In the genomic region with DNA sequence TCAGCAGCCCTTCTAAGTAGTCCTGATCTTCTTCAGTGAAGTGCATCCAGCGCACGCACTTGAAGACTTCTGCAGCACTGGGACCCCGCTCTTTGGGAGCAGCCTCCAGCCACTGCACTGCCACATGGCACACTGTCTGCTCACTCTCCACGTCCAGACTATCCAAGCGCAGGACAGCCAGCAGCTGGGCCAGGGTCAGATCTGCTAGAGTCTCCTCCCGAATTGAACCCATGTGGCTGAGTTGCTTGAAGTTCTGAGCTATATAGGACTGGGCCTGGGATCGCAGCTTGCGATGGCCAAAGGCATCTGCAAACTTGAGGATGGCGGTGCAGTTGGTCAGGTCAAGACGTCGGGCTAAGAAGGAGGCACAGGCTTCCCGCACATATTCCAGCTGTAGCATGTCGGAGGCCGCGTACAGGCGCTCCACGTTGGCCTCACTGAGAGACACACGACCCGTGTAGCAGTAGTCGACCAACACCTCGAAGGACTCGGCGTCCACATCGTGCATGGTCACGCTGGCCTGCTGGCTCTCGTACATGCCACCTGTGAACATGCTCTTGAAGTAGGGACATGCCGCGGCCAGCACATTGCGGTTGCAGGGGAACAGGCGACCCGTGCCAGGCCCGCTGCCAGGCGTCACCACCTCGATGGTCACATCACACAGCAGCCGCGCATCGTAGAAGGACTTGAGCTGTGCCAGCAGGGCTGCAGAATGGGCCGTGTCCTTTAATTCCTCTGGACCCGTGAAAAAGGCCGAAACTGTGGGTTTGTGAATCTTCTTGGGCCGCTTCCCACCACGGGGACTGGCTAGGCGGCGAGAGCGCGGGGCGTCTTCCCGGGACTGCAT, we compare ENCODE assay signal across 8 cellular contexts. TPM values are rescaled to one million over a fixed set of nuclear protein-coding genes. Genes with fewer than 3 reads are reported as not detected.
DNase-seq lines count a peak whose midpoint lies in the region; ATAC-seq and TF ChIP-seq lines count a peak whose summit lies in the region.
"Not testable (repeated sequence)": the region's sequence is repeated elsewhere in the genome, so short reads cannot be mapped to it uniquely, and the experiment has no call there.

No MANE protein-coding gene starts in this region.

- H3K27me3 ChIP-seq in iPS-15b (ENCODE audit: control insufficient read depth, insufficient read depth, low read length); upper lobe of left lung: not testable (repeated sequence)

- POLR2A ChIA-PET in activated B cell treated with CpG ODN at 0.5 μM for 24 hours (lab: Charles Lee) = interaction anchor here (0.9 to 1.6 kb wide), 2 partner anchors 68 to 210 kb away, joined by 3 read pairs; no protein-coding TSS in a partner anchor

- TF ChIP-seq EP300 in upper lobe of left lung (IDR thresholded peaks at IDR 0.05) = not testable (repeated sequence)

- not testable (repeated sequence) for DNase-seq in LNCaP clone FGC (ENCODE audit: low read depth); activated B cell treated with CpG ODN at 0.5 μM for 24 hours; choroid plexus epithelial cell (ENCODE audit: low read depth); omental fat pad (ENCODE audit: low spot score)
- DNase-seq in upper lobe of left lung = peak; percentile 22 to 88

- not testable (repeated sequence) for H3K9me3 ChIP-seq in iPS-15b (ENCODE audit: control insufficient read depth, insufficient read depth, low read length); upper lobe of left lung

- H3K27ac Mint-ChIP-seq in activated B cell treated with CpG ODN at 0.5 μM for 24 hours = peak overlapping the region; percentile 91

- peak overlapping the region; percentile 98 for H3K4me3 Mint-ChIP-seq in activated B cell treated with CpG ODN at 0.5 μM for 24 hours

- intact Hi-C loops in activated B cell treated with CpG ODN at 0.5 μM for 24 hours (cut with micrococcal nuclease) = loop anchor here (1.0 to 5.0 kb wide), 11 partner anchors 55 to 1477 kb away; partner anchors contain the start of genes COG6, KBTBD7, MTRF1 and NAA16

- TF ChIP-seq POLR2A in upper lobe of left lung (IDR thresholded peaks at IDR 0.05) = not testable (repeated sequence)

- H3K9me3 Mint-ChIP-seq in activated B cell treated with CpG ODN at 0.5 μM for 24 hours = not testable (repeated sequence)

- H3K4me3 ChIP-seq in LNCaP clone FGC (ENCODE audit: low read depth, low read length) (peak overlapping the region; percentile 80), choroid plexus epithelial cell (ENCODE audit: low read depth, low read length) (peak overlapping the region; percentile 75), iPS-15b (ENCODE audit: low read depth, low read length) (peak overlapping the region; percentile 90), upper lobe of left lung (peak overlapping the region; percentile 51 to 98 (median 85))

- H3K4me1 ChIP-seq in iPS-15b (ENCODE audit: control insufficient read depth, insufficient read depth, low read length) (peaks cover 12% of the 10 kb centered on the region), upper lobe of left lung (peaks cover 27 to 38% (median 36%) of the 10 kb centered on the region in 4 donors)

- H3K36me3 ChIP-seq in iPS-15b (ENCODE audit: control insufficient read depth, insufficient read depth, low read length); upper lobe of left lung: not testable (repeated sequence)

- peaks cover 47% of the 10 kb centered on the region for H3K4me1 Mint-ChIP-seq in activated B cell treated with CpG ODN at 0.5 μM for 24 hours

- H3K36me3 Mint-ChIP-seq in activated B cell treated with CpG ODN at 0.5 μM for 24 hours (ENCODE audit: low read depth) = not testable (repeated sequence)

- not testable (repeated sequence) for TF ChIP-seq CTCF in LNCaP clone FGC (IDR thresholded peaks at IDR 0.05; ENCODE audit: control insufficient read depth, extremely low read depth, insufficient read depth); activated B cell treated with CpG ODN at 0.5 μM for 24 hours (IDR thresholded peaks at IDR 0.05); choroid plexus epithelial cell (conservative IDR thresholded peaks at IDR 0.05; ENCODE audit: low read depth, low read length); omental fat pad (IDR thresholded peaks at IDR 0.05); upper lobe of left lung (IDR thresholded peaks at IDR 0.05)

- peak; percentile 38 for ATAC-seq in GM18511 (IDR thresholded peaks at IDR 0.05; ENCODE audit: unreplicated experiment)
- peak; percentile 3 for ATAC-seq in HG02610 (IDR thresholded peaks at IDR 0.05; ENCODE audit: unreplicated experiment)
- ATAC-seq in activated B cell treated with CpG ODN at 0.5 μM for 24 hours (ENCODE audit: low read depth) = peak; percentile 3
- peak; percentile 20 for ATAC-seq in omental fat pad (ENCODE audit: low FRiP score)
- peak; percentile 27 to 31 for ATAC-seq in upper lobe of left lung (ENCODE audit: low FRiP score in 2 of 2)

- 26 to 28% methylated on average over 13 to 48 of the region's 48 CpGs for WGBS in upper lobe of left lung, 2 donors

- CTCF ChIA-PET in activated B cell treated with CpG ODN at 0.5 μM for 24 hours (lab: Charles Lee) = not testable (repeated sequence)

- peak overlapping the region; percentile 67 for H3K9ac ChIP-seq in iPS-15b (ENCODE audit: low read depth, low read length)

- H3K27me3 Mint-ChIP-seq in activated B cell treated with CpG ODN at 0.5 μM for 24 hours = not testable (repeated sequence)

- peak overlapping the region; percentile 77 to 89 (median 83) for H3K27ac ChIP-seq in upper lobe of left lung

RNA-seq across cellular contexts. Expression of gene KBTBD6, which starts 0.7 kb away (rescaled TPM):
- total RNA-seq in activated B cell treated with CpG ODN at 0.5 μM for 24 hours (5.1 and 6.0 TPM in 2 replicates), omental fat pad (1 to 10 TPM; 4.3 to 8.4 (median 5.6) TPM), upper lobe of left lung (1 to 10 TPM in 5 of 6 donors, under 1 TPM in 1; 0.44 to 7.4 (median 4.8) TPM)
